11 cellular contexts compared by ENCODE assay signal in the genomic region with DNA sequence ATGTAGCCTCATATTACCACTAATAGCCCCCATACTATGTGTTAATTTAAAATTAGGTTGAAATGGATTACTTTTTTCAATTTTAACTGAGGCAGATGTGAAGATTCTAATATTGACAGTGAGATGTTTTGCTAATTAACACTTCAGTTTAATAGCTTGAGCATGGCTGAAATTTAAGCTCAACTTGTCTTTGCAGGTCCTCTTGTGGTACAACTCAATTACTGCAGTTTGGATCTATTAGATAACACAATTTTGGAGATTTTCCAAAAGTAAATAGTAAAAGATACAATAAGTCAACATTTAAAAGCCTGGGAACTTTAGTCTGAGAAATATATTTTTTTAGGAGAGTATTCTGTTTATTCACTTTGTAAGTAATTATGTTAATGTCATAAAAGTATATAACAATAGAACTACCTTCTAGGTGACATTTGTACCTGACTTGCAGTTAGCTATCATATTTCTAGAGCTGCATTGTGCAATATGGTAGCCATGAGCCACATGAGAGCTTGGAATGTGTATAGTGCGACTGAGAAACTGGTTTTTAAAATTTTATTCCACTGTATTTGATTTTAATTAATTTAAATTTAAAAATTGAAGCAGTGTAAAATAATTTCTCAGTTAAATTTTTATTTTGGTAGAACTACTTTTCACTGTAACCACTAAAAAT.
DNase-seq lines count a peak whose midpoint lies in the region; ATAC-seq and TF ChIP-seq lines count a peak whose summit lies in the region.
"Had no signal": no experiment of that assay in that cellular context is flagged by ENCODE, and none has a peak within 500 bp of the region (broad histone marks: within the 10 kb centered on the region; RNA-seq: fewer than 3 reads in every experiment).

No MANE protein-coding gene starts in this region.

- no peaks in the 10 kb centered on the region for H3K9me2 ChIP-seq in OCI-LY7 (ENCODE audit: insufficient read depth, low read length)

- BruUV-seq in OCI-LY7 (replicated peaks; lab: Mats Ljungman, UMichigan): no TSS peak

- DNase-seq in Ammon's horn (ENCODE audit: low spot score) (peak; percentile 1), OCI-LY7 (ENCODE audit: low spot score) (peak; percentile 1), foreskin keratinocyte (no peak), NCI-H2029 treated with DMSO at 0.1 percent for 48 hours (lab: John Stamatoyannopoulos, UW) (no peak)
- DNase-seq in NK-92 treated with Interleukin-12 subunit alpha and Interleukin-12 subunit beta, amount 100 ng/mL, for 24 hours (lab: John Stamatoyannopoulos, UW): no peak
- DNase-seq: amygdala, DMS79, spleen had no signal

- no peaks in the 10 kb centered on the region for H4K20me1 ChIP-seq in OCI-LY7 (ENCODE audit: insufficient read depth, low read length)

- no peaks in the 10 kb centered on the region for H3K36me3 ChIP-seq in OCI-LY7 (ENCODE audit: insufficient read depth, low read length)
- H3K36me3 ChIP-seq: spleen had no signal

- H3K4me1 ChIP-seq in OCI-LY7 (ENCODE audit: insufficient read depth, low read length, poor library complexity, severe bottlenecking) (no peaks in the 10 kb centered on the region), foreskin keratinocyte (no peaks in the 10 kb centered on the region)
- H3K4me1 ChIP-seq: spleen had no signal

- ATAC-seq in GM18909 (IDR thresholded peaks at IDR 0.05; ENCODE audit: poor library complexity, unreplicated experiment): peak; percentile 50
- no peak for ATAC-seq in foreskin keratinocyte
- ATAC-seq in HG03025 (IDR thresholded peaks at IDR 0.05; ENCODE audit: low FRiP score, unreplicated experiment): no peak
- ATAC-seq in activated CD4-positive, CD25-positive, alpha-beta regulatory T cell treated with anti-CD3 and anti-CD28 coated beads, Interleukin-2, amount 50 U/mL, for 24 hours: no peak

- CTCF ChIA-PET in OCI-LY7 (lab: Charles Lee; ENCODE audit: unreplicated experiment): no interaction called here

- peak; percentile 70 for TF ChIP-seq CTCF in OCI-LY7 (conservative IDR thresholded peaks at IDR 0.05; ENCODE audit: low read length)
- TF ChIP-seq CTCF in foreskin keratinocyte (conservative IDR thresholded peaks at IDR 0.05): peak; percentile 46

- H3K27ac ChIP-seq in OCI-LY7 (ENCODE audit: low read depth, low read length, poor library complexity, severe bottlenecking) (no peak overlapping the region), foreskin keratinocyte (no peak overlapping the region)
- H3K27ac ChIP-seq: spleen had no signal

- H3K27me3 ChIP-seq in foreskin keratinocyte: no peaks in the 10 kb centered on the region
- H3K27me3 ChIP-seq: spleen had no signal

- no peaks in the 10 kb centered on the region for H3K9me3 ChIP-seq in OCI-LY7 (ENCODE audit: low read length)
- H3K9me3 ChIP-seq: spleen had no signal

- POLR2A ChIA-PET in OCI-LY7 (lab: Charles Lee): no interaction called here

- no peak overlapping the region for H3K4me3 ChIP-seq in OCI-LY7 (ENCODE audit: low read depth, low read length, poor library complexity, severe bottlenecking)
- H3K4me3 ChIP-seq: spleen had no signal

- no peak overlapping the region for H2AFZ ChIP-seq in OCI-LY7 (ENCODE audit: low read length)

- no peak overlapping the region for H3K4me2 ChIP-seq in OCI-LY7 (ENCODE audit: low read length)

- H3K79me2 ChIP-seq in OCI-LY7 (ENCODE audit: insufficient read depth, low read depth, low read length): no peaks in the 10 kb centered on the region

- intact Hi-C loops in OCI-LY7 (cut with micrococcal nuclease; ENCODE audit: unreplicated experiment): no loop called here

Comparison
In these comparisons a context has a peak if more than half of its experiments do, and no peak if none do; other contexts are left out.
1. DNase-seq: peak in Ammon's horn (single experiment) and OCI-LY7 (single experiment); none in foreskin keratinocyte (0 of 2), NCI-H2029 treated with DMSO at 0.1 percent for 48 hours (single experiment) and NK-92 treated with Interleukin-12 subunit alpha and Interleukin-12 subunit beta, amount 100 ng/mL, for 24 hours (single experiment).